In the genomic region with DNA sequence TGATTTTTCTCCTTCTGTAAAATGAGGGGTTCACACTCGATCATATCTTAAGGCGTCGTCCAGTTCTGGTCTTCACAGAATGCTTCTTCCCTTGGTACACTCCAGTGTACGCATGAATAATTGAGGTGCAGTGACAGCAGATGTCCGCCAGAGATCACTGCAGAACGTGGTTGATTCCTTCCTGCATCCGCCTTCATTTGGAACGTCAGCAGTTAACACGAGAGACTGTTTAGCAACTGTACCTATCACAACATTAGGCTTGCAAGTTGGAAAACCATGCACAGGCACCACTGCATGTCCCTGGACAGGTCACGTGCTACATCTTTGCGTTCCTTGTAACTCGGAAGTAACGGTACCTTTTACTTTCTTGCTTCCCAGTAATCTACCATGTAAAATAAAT, we compare ENCODE assay signal across 8 cellular contexts.
DNase-seq lines count a peak whose midpoint lies in the region; ATAC-seq and TF ChIP-seq lines count a peak whose summit lies in the region.

No MANE protein-coding gene starts in this region.

- DNase-seq in GM03348 (ENCODE audit: low spot score): peak; percentile 60
- peak; percentile 68 for DNase-seq in HEK293T (ENCODE audit: extremely low spot score)
- DNase-seq in RKO (ENCODE audit: low spot score): peak; percentile 76
- peak; percentile 55 for DNase-seq in astrocyte of the hippocampus (ENCODE audit: low read depth, low spot score)
- DNase-seq in islet precursor cell: peak; percentile 60
- DNase-seq in stimulated activated CD4-positive, alpha-beta T cell treated with anti-CD3 and anti-CD28 coated beads, TNF-alpha, amount 100 ng/mL, for 4 hours (ENCODE audit: low read depth in 3 of 3): peak in 2 of 3 experiments; percentile 0 to 2
- no peak for DNase-seq in kidney glomerular epithelial cell (lab: John Stamatoyannopoulos, UW)

- POLR2A ChIA-PET in HEK293T (lab: Yijun Ruan, JAX): no interaction called here

- ATAC-seq in HG03469 (IDR thresholded peaks at IDR 0.05; ENCODE audit: unreplicated experiment): no peak

- CTCF ChIA-PET in HEK293T (lab: Yijun Ruan, JAX): no interaction called here

TF ChIP-seq in HEK293T, 16 proteins besides CTCF, POLR2A, EP300 and RAD21:
- no peak for TF ChIP-seq PKNOX1 (IDR thresholded peaks at IDR 0.05)
- TF ChIP-seq TARDBP (IDR thresholded peaks at IDR 0.05): no peak
- TF ChIP-seq FOXK2 (IDR thresholded peaks at IDR 0.05): no peak
- no peak for TF ChIP-seq FOXM1 (IDR thresholded peaks at IDR 0.05; ENCODE audit: borderline replicate concordance)
- TF ChIP-seq L3MBTL2 (conservative IDR thresholded peaks at IDR 0.05): no peak
- TF ChIP-seq FOXA1 (IDR thresholded peaks at IDR 0.05): no peak
- TF ChIP-seq NFRKB (IDR thresholded peaks at IDR 0.05): no peak
- no peak for TF ChIP-seq CTBP1 (IDR thresholded peaks at IDR 0.05; ENCODE audit: borderline replicate concordance)
- no peak for TF ChIP-seq HDGF (IDR thresholded peaks at IDR 0.05; ENCODE audit: borderline replicate concordance)
- no peak for TF ChIP-seq LEF1 (IDR thresholded peaks at IDR 0.05; ENCODE audit: borderline replicate concordance)
- TF ChIP-seq ZNF384 (IDR thresholded peaks at IDR 0.05): no peak
- TF ChIP-seq ARNT (IDR thresholded peaks at IDR 0.05): no peak
